In the genomic region with DNA sequence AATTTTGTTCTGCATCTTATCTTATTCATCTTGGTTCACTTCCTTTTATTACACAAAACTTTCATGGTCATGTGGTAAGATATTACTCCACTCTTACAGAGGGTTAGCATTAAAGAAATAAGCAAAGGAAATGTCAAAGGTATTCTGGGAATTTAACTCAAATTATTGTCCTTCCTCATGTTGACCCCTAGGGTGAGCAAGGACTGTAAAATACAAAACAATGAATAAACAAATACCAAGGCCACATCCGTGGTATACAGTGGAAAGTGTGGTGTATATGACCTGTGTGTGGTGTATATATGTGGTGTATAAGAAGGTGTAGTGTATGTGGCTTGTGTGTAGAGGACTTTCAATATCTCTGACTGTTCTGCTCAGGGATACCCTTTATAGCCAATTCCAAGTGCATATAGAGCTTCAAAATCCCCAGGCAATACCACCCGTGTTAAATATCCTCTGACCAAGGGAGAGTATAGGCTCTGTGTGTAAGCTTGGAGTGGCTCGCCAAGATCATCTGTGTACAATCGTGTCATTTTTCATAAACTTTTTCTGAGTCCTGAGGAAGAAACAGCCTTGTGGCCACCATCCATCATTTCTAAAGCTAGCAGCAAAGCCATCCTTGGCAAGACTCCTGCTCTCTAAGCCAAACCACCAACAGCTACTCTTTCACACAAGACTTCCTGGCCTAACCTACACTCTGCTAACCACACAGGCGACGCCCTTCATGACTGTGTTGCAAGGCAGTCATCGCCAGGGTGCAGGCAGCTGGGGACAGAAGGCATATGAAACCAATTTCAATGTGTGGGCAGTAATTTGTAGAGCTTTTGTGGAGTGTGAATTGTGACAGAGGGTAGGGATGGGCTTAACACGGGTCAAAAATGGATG, we compare ENCODE assay signal across 8 cellular contexts.
DNase-seq lines count a peak whose midpoint lies in the region; ATAC-seq, FAIRE-seq and TF ChIP-seq lines count a peak whose summit lies in the region.

No MANE protein-coding gene starts in this region.

- DNase-seq in right lobe of liver (no peak), HepG2 (ENCODE audit: low spot score) (no peak), myocyte (ENCODE audit: low read depth) (peak; percentile 98), stromal cell of bone marrow (ENCODE audit: low read depth) (peak; percentile 95), testis (no peak)
- DNase-seq in activated naive CD8-positive, alpha-beta T cell treated with anti-CD3 and anti-CD28 coated beads, Interleukin-2, amount 50 U/mL, for 24 hours, result peak; percentile 73

- H3K9me3 ChIP-seq in right lobe of liver (no peaks in the 10 kb centered on the region), HepG2 (ENCODE audit: low read length) (no peaks in the 10 kb centered on the region), testis (no peaks in the 10 kb centered on the region)

- H3K4me2 ChIP-seq in HepG2 (ENCODE audit: low read depth, low read length), result no peak overlapping the region

- H3K4me3 ChIP-seq in right lobe of liver (no peak overlapping the region), HepG2 (replicated peaks in 1 of 3; ENCODE audit: insufficient read depth in 1 of 3, low read depth in 2 of 3, low read length in 3 of 3) (no peak overlapping the region), testis (no peak overlapping the region)

- no peaks in the 10 kb centered on the region for H4K20me1 ChIP-seq in HepG2 (ENCODE audit: insufficient read depth, low read length)

- H3K4me1 ChIP-seq in right lobe of liver, result peaks cover 0 to 5% (median 2%) of the 10 kb centered on the region in 4 donors
- no peaks in the 10 kb centered on the region for H3K4me1 ChIP-seq in HepG2 (ENCODE audit: insufficient read depth, low read length)
- no peaks in the 10 kb centered on the region for H3K4me1 ChIP-seq in testis

- intact Hi-C loops in right lobe of liver (cut with DNase I) (loop anchor here in 1 of 2 donors (10.0 kb wide), 1 partner anchor 115 kb away; no protein-coding TSS in a partner anchor), HepG2 (cut with micrococcal nuclease; ENCODE audit: unreplicated experiment) (no loop called here), testis (cut with DNase I; ENCODE audit: low total_unique reads) (no loop called here)

- no peaks in the 10 kb centered on the region for H3K27me3 Mint-ChIP-seq in T-helper 1 cell treated with Interleukin-12 subunit alpha and Interleukin-12 subunit beta and Interleukin-4 antibody, amounts not matched to agents 30 μg/mL and 1 μg/mL, for 36 hours (ENCODE audit: low read depth)
- H3K27me3 Mint-ChIP-seq in activated naive CD8-positive, alpha-beta T cell treated with anti-CD3 and anti-CD28 coated beads, Interleukin-2, amount 50 U/mL, for 24 hours, result no peaks in the 10 kb centered on the region

- no peak for FAIRE-seq in HepG2 (lab: Jason Lieb, UNC)

- H3K27ac ChIP-seq in right lobe of liver (no peak overlapping the region), HepG2 (ENCODE audit: extremely low read length, insufficient read depth, low read length) (no peak overlapping the region), testis (no peak overlapping the region)

- CTCF ChIA-PET in HepG2 (lab: Yijun Ruan, JAX; ENCODE audit: low intra/inter-chr PET ratio, low total read pairs), result no interaction called here

- no TSS peak for BruUV-seq in HepG2 (replicated peaks; lab: Mats Ljungman, UMichigan)

- TF ChIP-seq POLR2A in right lobe of liver (IDR thresholded peaks at IDR 0.05) (no peak), HepG2 (IDR thresholded peaks at IDR 0.05; ENCODE audit: insufficient read depth in 1 of 2, low read depth in 2 of 2, low read length in 2 of 2) (no peak), testis (IDR thresholded peaks at IDR 0.05) (no peak)

- in situ Hi-C loops in HepG2 (cut with HindIII; ENCODE audit: extremely low pct_ligation_motif_present, low pct_unique_long_range_greater_than_20kb), result no loop called here

- peak overlapping the region; percentile 84 for H3K27ac Mint-ChIP-seq in T-helper 1 cell treated with Interleukin-12 subunit alpha and Interleukin-12 subunit beta and Interleukin-4 antibody, amounts not matched to agents 30 μg/mL and 1 μg/mL, for 36 hours
- H3K27ac Mint-ChIP-seq in activated naive CD8-positive, alpha-beta T cell treated with anti-CD3 and anti-CD28 coated beads, Interleukin-2, amount 50 U/mL, for 24 hours, result peak overlapping the region; percentile 93

- H3K9me3 Mint-ChIP-seq in T-helper 1 cell treated with Interleukin-12 subunit alpha and Interleukin-12 subunit beta and Interleukin-4 antibody, amounts not matched to agents 30 μg/mL and 1 μg/mL, for 36 hours, result no peaks in the 10 kb centered on the region
- peaks cover 12% of the 10 kb centered on the region for H3K9me3 Mint-ChIP-seq in activated naive CD8-positive, alpha-beta T cell treated with anti-CD3 and anti-CD28 coated beads, Interleukin-2, amount 50 U/mL, for 24 hours

- peaks cover 39% of the 10 kb centered on the region for H3K4me1 Mint-ChIP-seq in T-helper 1 cell treated with Interleukin-12 subunit alpha and Interleukin-12 subunit beta and Interleukin-4 antibody, amounts not matched to agents 30 μg/mL and 1 μg/mL, for 36 hours (ENCODE audit: low read depth)
- H3K4me1 Mint-ChIP-seq in activated naive CD8-positive, alpha-beta T cell treated with anti-CD3 and anti-CD28 coated beads, Interleukin-2, amount 50 U/mL, for 24 hours, result peaks cover 47% of the 10 kb centered on the region

- H3K4me3 Mint-ChIP-seq in T-helper 1 cell treated with Interleukin-12 subunit alpha and Interleukin-12 subunit beta and Interleukin-4 antibody, amounts not matched to agents 30 μg/mL and 1 μg/mL, for 36 hours, result peak overlapping the region; percentile 63
- peak overlapping the region; percentile 45 for H3K4me3 Mint-ChIP-seq in activated naive CD8-positive, alpha-beta T cell treated with anti-CD3 and anti-CD28 coated beads, Interleukin-2, amount 50 U/mL, for 24 hours

- no peak overlapping the region for H2AFZ ChIP-seq in HepG2 (ENCODE audit: low read length)

- H3K79me2 ChIP-seq in HepG2 (ENCODE audit: insufficient read depth, low read length), result no peaks in the 10 kb centered on the region

- peak; percentile 51 to 60 (median 58) for ATAC-seq in right lobe of liver
- no peak for ATAC-seq in HepG2
- peak; percentile 82 for ATAC-seq in HG03439 (IDR thresholded peaks at IDR 0.05; ENCODE audit: unreplicated experiment)
- peak; percentile 96 for ATAC-seq in activated naive CD8-positive, alpha-beta T cell treated with anti-CD3 and anti-CD28 coated beads, Interleukin-2, amount 50 U/mL, for 24 hours

- H3K9ac ChIP-seq in HepG2 (ENCODE audit: insufficient read depth, low read depth, low read length), result no peak overlapping the region

- 55% methylated on average over 8 of the region's 8 CpGs for WGBS in right lobe of liver (ENCODE audit: insufficient coverage, low coverage, low lambda C conversion rate, missing lambda C conversion rate)
- 7% methylated on average over 7 of the region's 8 CpGs for WGBS in HepG2 (ENCODE audit: low lambda C conversion rate)
- 87 to 93% methylated on average over 8 of the region's 8 CpGs for WGBS in testis, 2 donors

- TF ChIP-seq CTCF in right lobe of liver (IDR thresholded peaks at IDR 0.05), result peak in 2 of 4 donors; percentile 4
- TF ChIP-seq CTCF in HepG2 (CRISPR knock-in tag; IDR thresholded peaks at IDR 0.05), result no peak
- TF ChIP-seq CTCF in testis (IDR thresholded peaks at IDR 0.05), result no peak

- H3K27me3 ChIP-seq in right lobe of liver (no peaks in the 10 kb centered on the region), HepG2 (ENCODE audit: control insufficient read depth in 1 of 2, insufficient read depth in 2 of 2, low read length in 2 of 2) (no peaks in the 10 kb centered on the region; a peak in 2 of 5 replicates), testis (no peaks in the 10 kb centered on the region)

- TF ChIP-seq RAD21 in HepG2 (CRISPR knock-in tag; IDR thresholded peaks at IDR 0.05), result no peak

- TF ChIP-seq EP300 in HepG2 (IDR thresholded peaks at IDR 0.05; ENCODE audit: low read depth in 2 of 2, low read length in 2 of 2) (no peak), HepG2 (CRISPR knock-in tag; IDR thresholded peaks at IDR 0.05; ENCODE audit: borderline replicate concordance) (no peak)

- no peaks in the 10 kb centered on the region for H3K36me3 ChIP-seq in right lobe of liver
- no peaks in the 10 kb centered on the region for H3K36me3 ChIP-seq in HepG2 (replicated peaks in 1 of 2; ENCODE audit: control insufficient read depth in 1 of 2, insufficient read depth in 2 of 2, low read length in 2 of 2)
- no peaks in the 10 kb centered on the region for H3K36me3 ChIP-seq in testis (ENCODE audit: low read depth, missing control alignments)

- POLR2A ChIA-PET in HepG2 (lab: Yijun Ruan, JAX), result no interaction called here

- H3K36me3 Mint-ChIP-seq in T-helper 1 cell treated with Interleukin-12 subunit alpha and Interleukin-12 subunit beta and Interleukin-4 antibody, amounts not matched to agents 30 μg/mL and 1 μg/mL, for 36 hours (ENCODE audit: low read depth), result peaks cover 4% of the 10 kb centered on the region
- H3K36me3 Mint-ChIP-seq in activated naive CD8-positive, alpha-beta T cell treated with anti-CD3 and anti-CD28 coated beads, Interleukin-2, amount 50 U/mL, for 24 hours (ENCODE audit: low read depth), result peaks cover 6% of the 10 kb centered on the region

TF ChIP-seq in HepG2, 621 proteins besides CTCF, POLR2A, EP300 and RAD21:
- TF ChIP-seq ZNF577 (CRISPR knock-in tag; IDR thresholded peaks at IDR 0.05; ENCODE audit: borderline replicate concordance, low read depth) (no peak), KMT2B (CRISPR knock-in tag; IDR thresholded peaks at IDR 0.05) (no peak)

Comparison
In these comparisons a context has a peak if more than half of its experiments do, and no peak if none do; other contexts are left out.
1. DNase-seq: peak in activated naive CD8-positive, alpha-beta T cell treated with anti-CD3 and anti-CD28 coated beads, Interleukin-2, amount 50 U/mL, for 24 hours (single experiment), myocyte (single experiment) and stromal cell of bone marrow (single experiment); none in right lobe of liver (0 of 3), HepG2 (single experiment) and testis (single experiment).